In genomic region chr2:176763871-176764404, GRCh38 we compare ENCODE assay signal across 11 cellular contexts.
DNase-seq lines count a peak whose midpoint lies in the region; ATAC-seq, FAIRE-seq and TF ChIP-seq lines count a peak whose summit lies in the region.
"Had no signal": no experiment of that assay in that cellular context is flagged by ENCODE, and none has a peak within 500 bp of the region (broad histone marks: within the 10 kb centered on the region; RNA-seq: fewer than 3 reads in every experiment).

No MANE protein-coding gene starts in this region.

- 0 out of 2 replicates have a peak overlapping the region, but pooled peaks have one; percentile 2 for H2BK12ac ChIP-seq in H1 (ENCODE audit: low read depth, low read length)

- peak overlapping the region; percentile 61; the same call in 1 of the 2 replicates for H3K27ac ChIP-seq in H1 (ENCODE audit: low read depth, low read length)
- H3K27ac ChIP-seq: vagina had no signal

- no peaks in the 10 kb centered on the region for H3K79me1 ChIP-seq in H1 (ENCODE audit: low read depth, low read length)

- H4K5ac ChIP-seq in H1 (ENCODE audit: insufficient read length, low read depth, low read length) = peak overlapping the region; percentile 59

- H3K56ac ChIP-seq in H1 (replicated peaks; ENCODE audit: insufficient read length, low read depth, low read length) = peak overlapping the region; percentile 77

- peak overlapping the region; percentile 6 for H3K14ac ChIP-seq in H1 (ENCODE audit: insufficient read length)

- H3K4me1 ChIP-seq in H1 (replicated peaks in 1 of 4; ENCODE audit: control insufficient read depth in 3 of 4, insufficient read depth in 4 of 4, low read length in 3 of 4) = peaks cover 7 to 32% (median 21%) of the 10 kb centered on the region in 4 experiments; a peak in 6 of 7 replicates
- H3K4me1 ChIP-seq: vagina had no signal

- peak overlapping the region; percentile 29 for H3K4ac ChIP-seq in H1 (replicated peaks; ENCODE audit: insufficient read length, low read depth, low read length)

- no peak for DNase-seq in GM18507 (ENCODE audit: extremely low spot score, insufficient read length, low read depth)
- peak; percentile 60 to 70 for DNase-seq in H1 (ENCODE audit: low read depth in 1 of 2, low spot score in 2 of 2)
- DNase-seq in lower leg skin (ENCODE audit: low spot score in 2 of 2) = no peak
- no peak for DNase-seq in AG20443 (ENCODE audit: low spot score)
- DNase-seq in NCI-H1048 (lab: John Stamatoyannopoulos, UW) = no peak
- DNase-seq in ureter (ENCODE audit: low spot score) = no peak
- DNase-seq: dorsolateral prefrontal cortex, NCI-H1092 treated with DMSO at 0.1 percent for 48 hours had no signal

- TF ChIP-seq POLR2A in H1 (IDR thresholded peaks at IDR 0.05; ENCODE audit: control extremely low read depth in 1 of 2, low read depth in 2 of 2, low read length in 2 of 2) = peak in 1 of 2 experiments; percentile 28; a peak in 1 of 3 replicates
- no peak for TF ChIP-seq POLR2A in lower leg skin (IDR thresholded peaks at IDR 0.05)

- H4K20me1 ChIP-seq in H1 (replicated peaks in 1 of 2; ENCODE audit: control insufficient read depth in 1 of 2, insufficient read depth in 2 of 2, low read length in 2 of 2) = no peaks in the 10 kb centered on the region

- intact Hi-C loops in lower leg skin (cut with DNase I; ENCODE audit: low total_unique reads) = no loop called here

- WGBS in H1 (ENCODE audit: extremely low coverage in 1 of 2, insufficient coverage in 1 of 2, insufficient read length in 1 of 2, insufficient replicate concordance in 2 of 2, low coverage in 1 of 2, low lambda C conversion rate in 2 of 2, missing lambda C conversion rate in 1 of 2), 2 experiments = 14% methylated on average over 7 of the region's 7 CpGs; no CpG with 5 or more reads in 1 of the 2 experiments
- 57 to 65% methylated on average over 7 of the region's 7 CpGs for WGBS in lower leg skin, 2 donors

- no peak for TF ChIP-seq RAD21 in H1 (IDR thresholded peaks at IDR 0.05 in 1 of 2, conservative IDR thresholded peaks at IDR 0.05 in 1 of 2; ENCODE audit: low read depth in 2 of 2, low read length in 2 of 2)

- H4K91ac ChIP-seq in H1 (replicated peaks; ENCODE audit: insufficient read length, low read length) = peak overlapping the region; percentile 45

- H3K23me2 ChIP-seq in H1 (ENCODE audit: low read depth, low read length) = no peaks in the 10 kb centered on the region

- peak overlapping the region; percentile 54; the same call in 1 of the 2 replicates for H3K18ac ChIP-seq in H1 (ENCODE audit: extremely low read depth, low read length)

- TF ChIP-seq EP300 in H1 (IDR thresholded peaks at IDR 0.05; ENCODE audit: borderline replicate concordance in 1 of 2, low read depth in 2 of 2, low read length in 2 of 2) = peak in 1 of 2 experiments; percentile 85; a peak in 1 of 3 replicates

- POLR2A ChIA-PET in H1 (lab: Charles Lee; ENCODE audit: partially characterized antibody) = interaction anchor here (1.9 kb wide), 1 partner anchor 19 kb away, joined by 6 read pairs; no protein-coding TSS in a partner anchor

- H4K8ac ChIP-seq in H1 (ENCODE audit: extremely low read depth, insufficient read depth, low read length) = peak overlapping the region; percentile 82; the same call in 1 of the 2 replicates

- no peaks in the 10 kb centered on the region for H3K9me3 ChIP-seq in H1 (ENCODE audit: insufficient read depth in 2 of 2, low read depth in 1 of 2, low read length in 1 of 2)
- H3K9me3 ChIP-seq: vagina had no signal

- peak overlapping the region; percentile 31 to 49 for H3K4me2 ChIP-seq in H1 (ENCODE audit: insufficient read depth in 1 of 2, low read depth in 2 of 2, low read length in 2 of 2)

- H3K23ac ChIP-seq in H1 (ENCODE audit: insufficient read length) = no peak overlapping the region

- TF ChIP-seq CTCF in H1 (IDR thresholded peaks at IDR 0.05; ENCODE audit: control extremely low read depth in 1 of 3, insufficient read depth in 1 of 3, low read depth in 1 of 3, low read length in 3 of 3) (no peak), lower leg skin (IDR thresholded peaks at IDR 0.05) (no peak)

- H3K36me3 ChIP-seq in H1 (ENCODE audit: control insufficient read depth in 2 of 4, insufficient read depth in 4 of 4, low read length in 3 of 4) = no peaks in the 10 kb centered on the region
- H3K36me3 ChIP-seq: vagina had no signal

- CTCF ChIA-PET in H1 (lab: Charles Lee; ENCODE audit: partially characterized antibody) = interaction anchor here (0.8 to 2.0 kb wide), 6 partner anchors 10 to 40 kb away, joined by 3 to 5 read pairs (median 4); no protein-coding TSS in a partner anchor

- H3K9ac ChIP-seq in H1 (replicated peaks in 1 of 4; ENCODE audit: extremely low read depth in 1 of 4, low read depth in 3 of 4, low read length in 3 of 4) = no peak overlapping the region

- no peaks in the 10 kb centered on the region for H3K27me3 ChIP-seq in H1 (replicated peaks in 1 of 4; ENCODE audit: control insufficient read depth in 3 of 4, extremely low read depth in 1 of 4, insufficient read depth in 3 of 4, low read length in 3 of 4)
- H3K27me3 ChIP-seq: vagina had no signal

- no peak overlapping the region for H2AFZ ChIP-seq in H1 (ENCODE audit: low read length)

- no peak overlapping the region for H2BK15ac ChIP-seq in H1 (ENCODE audit: low read length)

- ATAC-seq in GM21529 (IDR thresholded peaks at IDR 0.05; ENCODE audit: unreplicated experiment) = peak; percentile 76
- ATAC-seq in HG03432 (IDR thresholded peaks at IDR 0.05; ENCODE audit: unreplicated experiment) = peak; percentile 62

- H3K4me3 ChIP-seq in H1 (ENCODE audit: extremely low read depth in 1 of 4, insufficient read depth in 2 of 4, low read depth in 3 of 4, low read length in 4 of 4) (peak overlapping the region in 1 of 4 experiments; percentile 26; a peak in 2 of 8 replicates), lower leg skin (ENCODE audit: low read depth, poor library complexity, severe bottlenecking) (no peak overlapping the region)
- H3K4me3 ChIP-seq: dorsolateral prefrontal cortex, vagina had no signal

- peak overlapping the region; percentile 82 for H2BK20ac ChIP-seq in H1 (ENCODE audit: low read length)

- H3K79me2 ChIP-seq in H1 (ENCODE audit: control insufficient read depth in 1 of 2, insufficient read depth in 2 of 2, low read length in 2 of 2) = no peaks in the 10 kb centered on the region

- no peak overlapping the region for H2AK5ac ChIP-seq in H1 (ENCODE audit: low read depth, low read length)

- H2BK120ac ChIP-seq in H1 (replicated peaks; ENCODE audit: low read depth, low read length) = peak overlapping the region; percentile 65

- FAIRE-seq in GM18507 (lab: Jason Lieb, UNC) (peak; percentile 26), H1 (lab: Jason Lieb, UNC) (peak; percentile 98)

- peak overlapping the region; percentile 69 for H2BK5ac ChIP-seq in H1 (ENCODE audit: low read depth, low read length)

TF ChIP-seq in H1, 55 proteins besides CTCF, POLR2A, EP300 and RAD21 (continues in another document):
- TF ChIP-seq ATF2 (IDR thresholded peaks at IDR 0.05; ENCODE audit: low read length) = peak; percentile 76; the same call in 1 of the 2 replicates
- TF ChIP-seq CHD2 (IDR thresholded peaks at IDR 0.05; ENCODE audit: low read length) = 0 out of 2 replicates have a peak, but pooled peaks have one; percentile 51
- no peak for TF ChIP-seq RNF2 (IDR thresholded peaks at IDR 0.05; ENCODE audit: borderline replicate concordance, low read depth, low read length, missing control alignments, poor library complexity, severe bottlenecking)
- TF ChIP-seq SIRT6 (IDR thresholded peaks at IDR 0.05; ENCODE audit: low read length) = no peak
- TF ChIP-seq YY1 (IDR thresholded peaks at IDR 0.05; ENCODE audit: low read depth, low read length) = peak; percentile 68
- no peak for TF ChIP-seq NANOG (IDR thresholded peaks at IDR 0.05; ENCODE audit: insufficient read depth, low read depth, low read length, poor library complexity, severe bottlenecking)
- TF ChIP-seq JUND (IDR thresholded peaks at IDR 0.05; ENCODE audit: low read length) = peak; percentile 98
- TF ChIP-seq TBP (IDR thresholded peaks at IDR 0.05; ENCODE audit: low read depth, low read length) = peak; percentile 49; the same call in 1 of the 2 replicates
- no peak for TF ChIP-seq SIN3A (conservative IDR thresholded peaks at IDR 0.05 in 1 of 2, IDR thresholded peaks at IDR 0.05 in 1 of 2; ENCODE audit: low read depth in 1 of 2, low read length in 2 of 2)
- TF ChIP-seq CHD1 (IDR thresholded peaks at IDR 0.05; ENCODE audit: low read depth, low read length) = no peak
- TF ChIP-seq NRF1 (IDR thresholded peaks at IDR 0.05; ENCODE audit: low read depth, low read length) = no peak
- TF ChIP-seq GTF2F1 (IDR thresholded peaks at IDR 0.05; ENCODE audit: borderline replicate concordance, low read depth, low read length) = no peak
- TF ChIP-seq ZNF274 (IDR thresholded peaks at IDR 0.05; ENCODE audit: borderline replicate concordance, extremely low read depth, low read length) = no peak
- TF ChIP-seq KDM5A (IDR thresholded peaks at IDR 0.05; ENCODE audit: low read length) = no peak
- TF ChIP-seq ASH2L (IDR thresholded peaks at IDR 0.05; ENCODE audit: low read length) = peak; percentile 81
- no peak; the same call in 1 of the 2 replicates for TF ChIP-seq USF2 (IDR thresholded peaks at IDR 0.05; ENCODE audit: low read length)
- TF ChIP-seq BRCA1 (IDR thresholded peaks at IDR 0.05; ENCODE audit: low read depth, low read length) = no peak
- TF ChIP-seq KDM1A (IDR thresholded peaks at IDR 0.05; ENCODE audit: borderline replicate concordance, low read length) = no peak
- no peak for TF ChIP-seq CBX8 (IDR thresholded peaks at IDR 0.05; ENCODE audit: borderline replicate concordance, low read depth, low read length)
- TF ChIP-seq GABPA (IDR thresholded peaks at IDR 0.05; ENCODE audit: borderline replicate concordance, insufficient read depth, low read length) = no peak

Comparison
In these comparisons a context has a peak if more than half of its experiments do, and no peak if none do; other contexts are left out.
1. DNase-seq: peak in H1 (2 of 2); none in GM18507 (single experiment), lower leg skin (0 of 2), AG20443 (single experiment), NCI-H1048 (single experiment) and ureter (single experiment).